In genomic region chr11:126615819-126616218, GRCh38 we compare ENCODE assay signal across 9 cellular contexts.
"Had no signal": no experiment of that assay in that cellular context is flagged by ENCODE, and none has a peak within 500 bp of the region (broad histone marks: within the 10 kb centered on the region; RNA-seq: fewer than 3 reads in every experiment).

No MANE protein-coding gene starts in this region.

- H3K4me3 Mint-ChIP-seq: GM23338, H9, HFFc6, IgD-negative memory B cell had no signal

- H3K4me3 ChIP-seq: GM23338 had no signal

- H3K27ac ChIP-seq: KMS-11 had no signal

- ATAC-seq: GM23338, HepG2 had no signal

- H2AFZ ChIP-seq: GM23338 had no signal

- H3K4me1 Mint-ChIP-seq: GM23338, H9 had no signal

- H3K9me3 Mint-ChIP-seq: GM23338, H9, HFFc6, IgD-negative memory B cell had no signal

- H3K9ac ChIP-seq: KMS-11 had no signal

- DNase-seq: H9, HCEC 1CT, HFFc6, Karpas-422, KBM-7 had no signal

- H3K4me2 ChIP-seq: GM23338, KMS-11 had no signal

- H3K27ac Mint-ChIP-seq: GM23338, H9, HFFc6, IgD-negative memory B cell had no signal
